In genomic region chr7:32525839-32526238, GRCh38 we compare ENCODE assay signal across 23 cellular contexts.
"Had no signal": no experiment of that assay in that cellular context is flagged by ENCODE, and none has a peak within 500 bp of the region (broad histone marks: within the 10 kb centered on the region; RNA-seq: fewer than 3 reads in every experiment).

No MANE protein-coding gene starts in this region.

- H3K4me3 Mint-ChIP-seq: naive thymus-derived CD8-positive, alpha-beta T cell; type B pancreatic cell had no signal

- H3K4me2 ChIP-seq: hepatocyte had no signal

- ATAC-seq: left cardiac atrium; left ventricle myocardium superior; mucosa of descending colon; naive thymus-derived CD8-positive, alpha-beta T cell; right cardiac atrium had no signal

- H3K27ac Mint-ChIP-seq: naive thymus-derived CD8-positive, alpha-beta T cell; progenitor cell of endocrine pancreas; type B pancreatic cell had no signal

- H2AFZ ChIP-seq: hepatocyte had no signal

- H3K27ac ChIP-seq: dorsolateral prefrontal cortex, epithelial cell of prostate, esophagus squamous epithelium, hepatocyte, ovary, thyroid gland, uterus had no signal

- H3K27me3 Mint-ChIP-seq: naive thymus-derived CD8-positive, alpha-beta T cell; progenitor cell of endocrine pancreas; type B pancreatic cell had no signal

- H3K4me3 ChIP-seq: dorsolateral prefrontal cortex, esophagus squamous epithelium, hepatocyte, mucosa of descending colon, ovary, thyroid gland, uterus had no signal

- H3K9me3 ChIP-seq: esophagus squamous epithelium, mucosa of descending colon, ovary, thyroid gland, uterus had no signal

- DNase-seq: cortex of kidney; dorsolateral prefrontal cortex; effector CD8-positive, alpha-beta T cell; esophagus squamous epithelium; foreskin fibroblast; head of caudate nucleus; kidney; left cardiac atrium; left ventricle myocardium superior; mucosa of descending colon; naive thymus-derived CD8-positive, alpha-beta T cell; nucleus accumbens; ovary; right cardiac atrium; small intestine; stimulated activated CD4-positive, alpha-beta T cell treated with anti-CD3 and anti-CD28 coated beads, Interleukin-12 subunit alpha, Interleukin-12 subunit beta, amount 100 ng/mL, for 4 hours; stimulated activated naive CD4-positive, alpha-beta T cell treated with Interleukin-2 at 50 U/mL for 16 hours; thyroid gland; uterus had no signal

- H3K27me3 ChIP-seq: dorsolateral prefrontal cortex, esophagus squamous epithelium, hepatocyte, ovary, thyroid gland, uterus had no signal

- H3K4me1 ChIP-seq: uterus had no signal

- H3K36me3 ChIP-seq: ovary, thyroid gland, uterus had no signal
